In the genomic region with DNA sequence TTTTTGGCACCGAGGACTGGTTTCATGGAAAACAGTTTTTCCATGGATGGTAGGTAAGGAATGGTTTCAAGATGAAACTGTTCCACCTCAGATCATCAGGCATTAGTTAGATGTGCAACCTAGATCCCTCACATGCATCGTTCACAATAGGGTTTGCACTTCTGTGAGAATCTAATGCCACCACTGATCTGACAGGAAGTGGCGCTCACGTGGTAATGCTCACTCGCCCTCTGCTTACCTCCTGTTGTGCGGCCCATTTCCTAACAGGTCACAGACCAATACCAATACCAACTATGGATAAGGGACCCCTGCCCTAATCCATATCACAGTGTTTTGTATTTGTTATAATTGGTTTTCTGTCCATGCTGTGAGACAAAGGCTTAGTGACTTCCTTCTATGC, we compare ENCODE assay signal across 12 cellular contexts. TPM values are rescaled to one million over a fixed set of nuclear protein-coding genes. Genes with fewer than 3 reads are reported as not detected.
DNase-seq lines count a peak whose midpoint lies in the region; ATAC-seq and TF ChIP-seq lines count a peak whose summit lies in the region.
"Had no signal": no experiment of that assay in that cellular context is flagged by ENCODE, and none has a peak within 500 bp of the region (broad histone marks: within the 10 kb centered on the region; RNA-seq: fewer than 3 reads in every experiment).

No MANE protein-coding gene starts in this region.

- H3K9me3 ChIP-seq in DND-41 (ENCODE audit: insufficient read depth, low read length, severe bottlenecking) (no peaks in the 10 kb centered on the region), OCI-LY3 (ENCODE audit: insufficient read depth, low read length) (no peaks in the 10 kb centered on the region), trophoblast cell (ENCODE audit: insufficient read depth, low read depth, low read length) (no peaks in the 10 kb centered on the region)

- H3K9ac ChIP-seq in DND-41 (ENCODE audit: low read depth, low read length) (no peak overlapping the region), OCI-LY3 (ENCODE audit: low read length) (no peak overlapping the region), trophoblast cell (ENCODE audit: low read length) (no peak overlapping the region)

- no CpG with 5 or more reads among the region's 6 CpGs for WGBS in trophoblast cell (ENCODE audit: extremely low coverage, insufficient coverage, insufficient read length)

- H3K4me2 ChIP-seq in DND-41 (ENCODE audit: insufficient read depth, low read length) (no peak overlapping the region), OCI-LY3 (ENCODE audit: low read length) (peak overlapping the region; percentile 11; the same call in 1 of the 2 replicates), trophoblast cell (ENCODE audit: low read length) (no peak overlapping the region)

- H3K9me3 Mint-ChIP-seq in activated T-helper 1 cell treated with anti-CD3 and anti-CD28 coated beads, Interleukin-12 subunit alpha, Interleukin-12 subunit beta, Interleukin-2, Interleukin-4 antibody, amounts not matched to agents 30 ng/mL and 10 ng/mL and 1 ng/mL, durations not matched to agents 14 hours and 24 hours and 36 hours = peaks cover 4% of the 10 kb centered on the region
- H3K9me3 Mint-ChIP-seq in natural killer cell treated with Interleukin-12 subunit alpha and Interleukin-12 subunit beta and Interleukin-15 and Interleukin-18, amount 100 ng/mL, for 72 hours = no peaks in the 10 kb centered on the region
- H3K9me3 Mint-ChIP-seq in type B pancreatic cell = no peaks in the 10 kb centered on the region

- H4K12ac ChIP-seq in trophoblast cell (ENCODE audit: low read depth, low read length) = no peak overlapping the region

- no peak overlapping the region for H2BK120ac ChIP-seq in trophoblast cell (ENCODE audit: insufficient read depth, low read length, poor library complexity)

- H3K79me2 ChIP-seq in DND-41 (ENCODE audit: insufficient read depth, low read length) = peaks cover 95% of the 10 kb centered on the region
- peaks cover 67% of the 10 kb centered on the region for H3K79me2 ChIP-seq in OCI-LY3 (ENCODE audit: low read length)
- H3K79me2 ChIP-seq in trophoblast cell (ENCODE audit: control insufficient read depth, insufficient read depth, low read length, poor library complexity) = no peaks in the 10 kb centered on the region

- DNase-seq in DND-41 = peak; percentile 44
- peak; percentile 9 for DNase-seq in activated T-helper 1 cell treated with anti-CD3 and anti-CD28 coated beads, Interleukin-12 subunit alpha, Interleukin-12 subunit beta, Interleukin-2, Interleukin-4 antibody, amounts not matched to agents 30 ng/mL and 10 ng/mL and 1 ng/mL, durations not matched to agents 14 hours and 24 hours and 36 hours (ENCODE audit: low spot score)
- no peak for DNase-seq in natural killer cell treated with Interleukin-12 subunit alpha and Interleukin-12 subunit beta and Interleukin-15 and Interleukin-18, amount 100 ng/mL, for 72 hours (ENCODE audit: low spot score)
- no peak for DNase-seq in NCI-H2171 (lab: John Stamatoyannopoulos, UW)
- no peak for DNase-seq in type B pancreatic cell (ENCODE audit: extremely low spot score, unreplicated experiment)
- DNase-seq in trophoblast cell = no peak
- DNase-seq: hippocampal formation, NCI-H524, SHP77 treated with DMSO at 0.1 percent for 48 hours had no signal

- H3K27me3 ChIP-seq in DND-41 (ENCODE audit: insufficient read depth, low read length, poor library complexity) = no peaks in the 10 kb centered on the region
- no peaks in the 10 kb centered on the region for H3K27me3 ChIP-seq in OCI-LY3 (ENCODE audit: low read depth, low read length)
- H3K27me3 ChIP-seq in trophoblast cell (ENCODE audit: insufficient read depth, low read length) = no peaks in the 10 kb centered on the region

- no peak for TF ChIP-seq CTCF in DND-41 (IDR thresholded peaks at IDR 0.05; ENCODE audit: borderline replicate concordance, extremely low read depth, low read length, poor library complexity, severe bottlenecking)
- TF ChIP-seq CTCF in OCI-LY3 (IDR thresholded peaks at IDR 0.05; ENCODE audit: low read depth, low read length) = no peak
- no peak for TF ChIP-seq CTCF in type B pancreatic cell (conservative IDR thresholded peaks at IDR 0.05)

- peaks cover 34% of the 10 kb centered on the region; the same call in 1 of the 2 replicates for H4K20me1 ChIP-seq in DND-41 (ENCODE audit: insufficient read depth, low read length)
- H4K20me1 ChIP-seq in OCI-LY3 (ENCODE audit: insufficient read depth, low read length) = peaks cover 45% of the 10 kb centered on the region

- no peak overlapping the region for H2BK12ac ChIP-seq in trophoblast cell (ENCODE audit: low read length)

- H2AFZ ChIP-seq in DND-41 (ENCODE audit: low read depth, low read length) = no peak overlapping the region
- H2AFZ ChIP-seq in OCI-LY3 (ENCODE audit: low read depth, low read length) = no peak overlapping the region
- H2AFZ ChIP-seq in trophoblast cell (ENCODE audit: insufficient read depth, low read length, poor library complexity) = no peak overlapping the region

- no peak overlapping the region for H3K4ac ChIP-seq in trophoblast cell (ENCODE audit: low read depth, low read length)

- no peak overlapping the region for H3K4me3 Mint-ChIP-seq in activated T-helper 1 cell treated with anti-CD3 and anti-CD28 coated beads, Interleukin-12 subunit alpha, Interleukin-12 subunit beta, Interleukin-2, Interleukin-4 antibody, amounts not matched to agents 30 ng/mL and 10 ng/mL and 1 ng/mL, durations not matched to agents 14 hours and 24 hours and 36 hours
- no peak overlapping the region for H3K4me3 Mint-ChIP-seq in natural killer cell treated with Interleukin-12 subunit alpha and Interleukin-12 subunit beta and Interleukin-15 and Interleukin-18, amount 100 ng/mL, for 72 hours
- H3K4me3 Mint-ChIP-seq in type B pancreatic cell = no peak overlapping the region
- H3K4me3 Mint-ChIP-seq: brain had no signal

- H3K14ac ChIP-seq in trophoblast cell (ENCODE audit: low read length) = no peak overlapping the region

- intact Hi-C loops in activated T-helper 1 cell treated with anti-CD3 and anti-CD28 coated beads, Interleukin-12 subunit alpha, Interleukin-12 subunit beta, Interleukin-2, Interleukin-4 antibody, amounts not matched to agents 30 ng/mL and 10 ng/mL and 1 ng/mL, durations not matched to agents 14 hours and 24 hours and 36 hours (cut with micrococcal nuclease) = loop anchor here (2.0 kb wide), 1 partner anchor 58 kb away; the partner anchor contains the start of gene SLMAP

- no peak overlapping the region for H2AK5ac ChIP-seq in trophoblast cell (ENCODE audit: low read length)

- peaks cover 18% of the 10 kb centered on the region for H3K4me1 Mint-ChIP-seq in activated T-helper 1 cell treated with anti-CD3 and anti-CD28 coated beads, Interleukin-12 subunit alpha, Interleukin-12 subunit beta, Interleukin-2, Interleukin-4 antibody, amounts not matched to agents 30 ng/mL and 10 ng/mL and 1 ng/mL, durations not matched to agents 14 hours and 24 hours and 36 hours (ENCODE audit: low read depth)
- peaks cover 25 to 36% of the 10 kb centered on the region in 2 donors for H3K4me1 Mint-ChIP-seq in natural killer cell treated with Interleukin-12 subunit alpha and Interleukin-12 subunit beta and Interleukin-15 and Interleukin-18, amount 100 ng/mL, for 72 hours (ENCODE audit: low read depth in 2 of 2)
- H3K4me1 Mint-ChIP-seq in type B pancreatic cell (ENCODE audit: unreplicated experiment) = peaks cover 14% of the 10 kb centered on the region

- H3K18ac ChIP-seq in trophoblast cell (ENCODE audit: low read length) = no peak overlapping the region

- H3K23ac ChIP-seq in trophoblast cell (ENCODE audit: low read length) = no peak overlapping the region

- no peaks in the 10 kb centered on the region for H3K79me1 ChIP-seq in trophoblast cell (ENCODE audit: low read length)

- peaks cover 4% of the 10 kb centered on the region; the same call in 1 of the 2 replicates for H3K4me1 ChIP-seq in DND-41 (ENCODE audit: insufficient read depth, low read length)
- H3K4me1 ChIP-seq in OCI-LY3 (ENCODE audit: low read length) = peaks cover 7% of the 10 kb centered on the region; the same call in 1 of the 2 replicates
- no peaks in the 10 kb centered on the region for H3K4me1 ChIP-seq in trophoblast cell (ENCODE audit: control insufficient read depth in 1 of 2, insufficient read depth in 2 of 2, low read length in 2 of 2)

- H3K36me3 ChIP-seq in DND-41 (ENCODE audit: insufficient read depth, low read length) (no peaks in the 10 kb centered on the region), OCI-LY3 (replicated peaks; ENCODE audit: low read depth, low read length) (no peaks in the 10 kb centered on the region), trophoblast cell (ENCODE audit: control insufficient read depth in 1 of 2, insufficient read depth in 2 of 2, low read length in 2 of 2) (no peaks in the 10 kb centered on the region)

- no peaks in the 10 kb centered on the region for H3K36me3 Mint-ChIP-seq in activated T-helper 1 cell treated with anti-CD3 and anti-CD28 coated beads, Interleukin-12 subunit alpha, Interleukin-12 subunit beta, Interleukin-2, Interleukin-4 antibody, amounts not matched to agents 30 ng/mL and 10 ng/mL and 1 ng/mL, durations not matched to agents 14 hours and 24 hours and 36 hours (ENCODE audit: low read depth)
- H3K36me3 Mint-ChIP-seq in natural killer cell treated with Interleukin-12 subunit alpha and Interleukin-12 subunit beta and Interleukin-15 and Interleukin-18, amount 100 ng/mL, for 72 hours = no peaks in the 10 kb centered on the region
- H3K36me3 Mint-ChIP-seq in type B pancreatic cell = no peaks in the 10 kb centered on the region

- no peak overlapping the region for H3K4me3 ChIP-seq in DND-41 (ENCODE audit: low read depth in 1 of 2, low read length in 2 of 2)
- no peak overlapping the region for H3K4me3 ChIP-seq in OCI-LY3 (ENCODE audit: low read length)
- H3K4me3 ChIP-seq in trophoblast cell (ENCODE audit: low read depth, low read length) = no peak overlapping the region

- H3K27ac Mint-ChIP-seq in activated T-helper 1 cell treated with anti-CD3 and anti-CD28 coated beads, Interleukin-12 subunit alpha, Interleukin-12 subunit beta, Interleukin-2, Interleukin-4 antibody, amounts not matched to agents 30 ng/mL and 10 ng/mL and 1 ng/mL, durations not matched to agents 14 hours and 24 hours and 36 hours = no peak overlapping the region
- H3K27ac Mint-ChIP-seq in natural killer cell treated with Interleukin-12 subunit alpha and Interleukin-12 subunit beta and Interleukin-15 and Interleukin-18, amount 100 ng/mL, for 72 hours = peak overlapping the region in 1 of 2 donors; percentile 20
- H3K27ac Mint-ChIP-seq in type B pancreatic cell = no peak overlapping the region
- H3K27ac Mint-ChIP-seq: brain had no signal

- H3K27me3 Mint-ChIP-seq in activated T-helper 1 cell treated with anti-CD3 and anti-CD28 coated beads, Interleukin-12 subunit alpha, Interleukin-12 subunit beta, Interleukin-2, Interleukin-4 antibody, amounts not matched to agents 30 ng/mL and 10 ng/mL and 1 ng/mL, durations not matched to agents 14 hours and 24 hours and 36 hours (ENCODE audit: insufficient read depth) = no peaks in the 10 kb centered on the region
- H3K27me3 Mint-ChIP-seq in natural killer cell treated with Interleukin-12 subunit alpha and Interleukin-12 subunit beta and Interleukin-15 and Interleukin-18, amount 100 ng/mL, for 72 hours = no peaks in the 10 kb centered on the region
- no peaks in the 10 kb centered on the region for H3K27me3 Mint-ChIP-seq in type B pancreatic cell
- H3K27me3 Mint-ChIP-seq: brain had no signal

- no peak overlapping the region for H2BK5ac ChIP-seq in trophoblast cell (ENCODE audit: low read depth, low read length, poor library complexity)

- H3K27ac ChIP-seq in DND-41 (ENCODE audit: low read length) (0 out of 2 replicates have a peak overlapping the region, but pooled peaks have one; percentile 6), OCI-LY3 (ENCODE audit: low read length) (no peak overlapping the region), trophoblast cell (ENCODE audit: low read depth, low read length) (no peak overlapping the region)

- peak; percentile 85 for ATAC-seq in DND-41 (ENCODE audit: insufficient read depth, low read depth)
- peak; percentile 64 to 82 for ATAC-seq in natural killer cell treated with Interleukin-12 subunit alpha and Interleukin-12 subunit beta and Interleukin-15 and Interleukin-18, amount 100 ng/mL, for 72 hours
- no peak for ATAC-seq in GM18502 (IDR thresholded peaks at IDR 0.05; ENCODE audit: poor library complexity, unreplicated experiment)

- H4K91ac ChIP-seq in trophoblast cell (ENCODE audit: low read depth, low read length) = no peak overlapping the region

- H4K8ac ChIP-seq in trophoblast cell (ENCODE audit: low read depth, low read length) = no peak overlapping the region

RNA-seq across cellular contexts. Expression of gene SLMAP, which starts 58.9 kb away (rescaled TPM):
- total RNA-seq in activated T-helper 1 cell treated with anti-CD3 and anti-CD28 coated beads, Interleukin-12 subunit alpha, Interleukin-12 subunit beta, Interleukin-2, Interleukin-4 antibody, amounts not matched to agents 30 ng/mL and 10 ng/mL and 1 ng/mL, durations not matched to agents 14 hours and 24 hours and 36 hours = 60.3 and 64.0 TPM in 2 replicates
- total RNA-seq in natural killer cell treated with Interleukin-12 subunit alpha and Interleukin-12 subunit beta and Interleukin-15 and Interleukin-18, amount 100 ng/mL, for 72 hours = 100 to 1,000 TPM in 1 of 2 donors, 10 to 100 TPM in 1; 57.3 to 103 TPM
- 55.1 and 71.0 TPM in 2 replicates for total RNA-seq in type B pancreatic cell (ENCODE audit: low replicate concordance)
- polyA plus RNA-seq in trophoblast cell (2013) = 26.7 and 28.1 TPM in 2 replicates

Comparison
In these comparisons a context has a peak if more than half of its experiments do, and no peak if none do; other contexts are left out.
1. DNase-seq: peak in DND-41 (single experiment) and activated T-helper 1 cell treated with anti-CD3 and anti-CD28 coated beads, Interleukin-12 subunit alpha, Interleukin-12 subunit beta, Interleukin-2, Interleukin-4 antibody, amounts not matched to agents 30 ng/mL and 10 ng/mL and 1 ng/mL, durations not matched to agents 14 hours and 24 hours and 36 hours (single experiment); none in natural killer cell treated with Interleukin-12 subunit alpha and Interleukin-12 subunit beta and Interleukin-15 and Interleukin-18, amount 100 ng/mL, for 72 hours (single experiment), NCI-H2171 (single experiment), type B pancreatic cell (single experiment) and trophoblast cell (0 of 2).